In the genomic region with DNA sequence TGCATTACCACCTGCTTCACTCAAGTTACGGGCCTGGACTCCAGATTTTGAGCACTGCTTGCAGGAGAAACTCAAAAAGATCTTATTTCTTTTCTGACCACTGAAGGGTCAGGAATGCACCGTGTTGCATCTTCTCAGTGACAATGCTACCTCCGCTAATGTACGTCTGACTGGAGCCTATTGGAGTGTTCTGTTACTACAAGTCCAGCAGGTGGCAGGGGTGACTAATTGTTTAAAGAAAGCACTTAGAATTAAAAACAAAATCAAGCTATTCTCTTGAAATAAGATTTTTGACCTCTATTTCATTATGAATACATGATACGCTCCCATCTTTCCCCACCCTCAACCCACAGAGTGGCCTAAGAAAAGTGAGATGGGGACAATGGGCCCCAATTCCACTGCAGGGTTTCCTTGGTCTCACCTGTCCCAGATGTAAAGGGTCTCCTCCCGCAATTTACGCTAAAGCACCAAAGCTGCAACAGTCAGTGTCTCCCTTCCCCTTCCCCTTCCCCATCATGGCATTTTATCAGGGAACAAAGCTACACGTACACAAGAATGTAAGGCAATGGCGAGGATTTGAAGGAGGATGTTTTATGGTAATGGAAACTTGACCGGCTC, we compare ENCODE assay signal across 10 cellular contexts. TPM values are rescaled to one million over a fixed set of nuclear protein-coding genes. Genes with fewer than 3 reads are reported as not detected.
DNase-seq lines count a peak whose midpoint lies in the region; ATAC-seq and TF ChIP-seq lines count a peak whose summit lies in the region.
"Had no signal": no experiment of that assay in that cellular context is flagged by ENCODE, and none has a peak within 500 bp of the region (broad histone marks: within the 10 kb centered on the region; RNA-seq: fewer than 3 reads in every experiment).

No MANE protein-coding gene starts in this region.

- H2BK15ac ChIP-seq in IMR-90 (ENCODE audit: low read depth, low read length) (no peak overlapping the region), neuronal stem cell (ENCODE audit: low read length) (no peak overlapping the region)

- H3K36me3 Mint-ChIP-seq in endodermal cell (ENCODE audit: low read depth) = no peaks in the 10 kb centered on the region
- H3K36me3 Mint-ChIP-seq: naive B cell had no signal

- H3K23ac ChIP-seq in IMR-90 (ENCODE audit: low read depth, low read length) (no peak overlapping the region), neuronal stem cell (ENCODE audit: low read depth, low read length, poor library complexity) (no peak overlapping the region)

- H3K27ac ChIP-seq in IMR-90 (ENCODE audit: insufficient read depth, low read length) (no peak overlapping the region), OCI-LY1 (ENCODE audit: low read depth, low read length, poor library complexity, severe bottlenecking) (no peak overlapping the region), endodermal cell (ENCODE audit: low read depth, low read length) (no peak overlapping the region), neuronal stem cell (replicated peaks; ENCODE audit: low read length) (no peak overlapping the region)

- H3K9me3 ChIP-seq in IMR-90 (ENCODE audit: control insufficient read depth, insufficient read depth, low read length) (no peaks in the 10 kb centered on the region; the same call in 1 of the 2 replicates), OCI-LY1 (ENCODE audit: low read length) (no peaks in the 10 kb centered on the region), endodermal cell (ENCODE audit: control insufficient read depth, low read length) (peaks cover 8% of the 10 kb centered on the region), neuronal stem cell (replicated peaks in 1 of 2; ENCODE audit: control insufficient read depth in 2 of 2, insufficient read depth in 1 of 2, low read depth in 1 of 2, low read length in 2 of 2) (no peaks in the 10 kb centered on the region)

- H3K4me2 ChIP-seq in IMR-90 (ENCODE audit: low read depth, low read length) = no peak overlapping the region
- H3K4me2 ChIP-seq in OCI-LY1 (ENCODE audit: low read length) = no peak overlapping the region
- no peak overlapping the region for H3K4me2 ChIP-seq in neuronal stem cell (ENCODE audit: insufficient read depth, low read length, poor library complexity, severe bottlenecking)

- H3K9me1 ChIP-seq in IMR-90 (ENCODE audit: insufficient read depth, low read length) = no peaks in the 10 kb centered on the region

- intact Hi-C loops in IMR-90 (cut with micrococcal nuclease) = loop anchor here (2.0 to 10.0 kb wide), 4 partner anchors 489 to 1049 kb away; a partner anchor contains a TSS

- H3K9me2 ChIP-seq in OCI-LY1 (ENCODE audit: low read depth, low read length) = no peaks in the 10 kb centered on the region

- TF ChIP-seq RAD21 in IMR-90 (IDR thresholded peaks at IDR 0.05; ENCODE audit: low read length) = peak; percentile 65

- H3K56ac ChIP-seq in IMR-90 (ENCODE audit: extremely low read depth, insufficient read depth, low read length) = no peak overlapping the region

- H3K4ac ChIP-seq in IMR-90 (ENCODE audit: low read depth, low read length) = no peak overlapping the region
- H3K4ac ChIP-seq in neuronal stem cell (ENCODE audit: low read length) = no peak overlapping the region

- H3K27me3 ChIP-seq in IMR-90 (ENCODE audit: control insufficient read depth, insufficient read depth, low read length) = peaks cover 12% of the 10 kb centered on the region
- H3K27me3 ChIP-seq in OCI-LY1 (ENCODE audit: insufficient read depth, low read length) = no peaks in the 10 kb centered on the region
- H3K27me3 ChIP-seq in endodermal cell (ENCODE audit: control insufficient read depth, insufficient read depth, low read length, poor library complexity, severe bottlenecking) = no peaks in the 10 kb centered on the region
- H3K27me3 ChIP-seq in neuronal stem cell (ENCODE audit: control insufficient read depth in 3 of 3, insufficient read depth in 3 of 3, low read depth in 1 of 3, low read length in 3 of 3) = peaks cover 0 to 30% (median 0%) of the 10 kb centered on the region in 3 experiments

- no peaks in the 10 kb centered on the region for H4K20me1 ChIP-seq in IMR-90 (ENCODE audit: insufficient read depth, low read length)
- no peaks in the 10 kb centered on the region for H4K20me1 ChIP-seq in OCI-LY1 (ENCODE audit: insufficient read depth, low read length)

- 80% methylated on average over 2 of the region's 10 CpGs; no CpG with 5 or more reads in 1 of the 2 experiments for WGBS in IMR-90 (ENCODE audit: extremely low coverage in 2 of 2, insufficient read length in 1 of 2), 2 experiments
- WGBS in endodermal cell (ENCODE audit: insufficient coverage in 1 of 2, insufficient read length in 1 of 2), 2 experiments = 50 to 61% methylated on average over 6 to 10 of the region's 10 CpGs
- no CpG with 5 or more reads among the region's 10 CpGs for WGBS in neuronal stem cell (ENCODE audit: extremely low coverage in 2 of 2, insufficient read length in 2 of 2, insufficient replicate concordance in 1 of 2), 2 donors

- no peak overlapping the region for H3K18ac ChIP-seq in IMR-90 (ENCODE audit: low read depth, low read length)
- no peak overlapping the region for H3K18ac ChIP-seq in neuronal stem cell (ENCODE audit: low read length)

- H4K91ac ChIP-seq in IMR-90 (ENCODE audit: insufficient read depth, low read depth, low read length) = no peak overlapping the region
- H4K91ac ChIP-seq in neuronal stem cell (ENCODE audit: low read depth, low read length, poor library complexity) = no peak overlapping the region

- H3K4me1 Mint-ChIP-seq in endodermal cell = peaks cover 19% of the 10 kb centered on the region

- H3K9me3 Mint-ChIP-seq in endodermal cell = peaks cover 3% of the 10 kb centered on the region
- H3K9me3 Mint-ChIP-seq: naive B cell; T-helper 1 cell treated with Interleukin-12 subunit alpha and Interleukin-12 subunit beta and Interleukin-4 antibody, amounts not matched to agents 30 μg/mL and 1 μg/mL, for 36 hours had no signal

- H3K4me3 Mint-ChIP-seq in endodermal cell = no peak overlapping the region
- H3K4me3 Mint-ChIP-seq: T-helper 1 cell treated with Interleukin-12 subunit alpha and Interleukin-12 subunit beta and Interleukin-4 antibody, amounts not matched to agents 30 μg/mL and 1 μg/mL, for 36 hours had no signal

- H3K27me3 Mint-ChIP-seq in endodermal cell (ENCODE audit: insufficient read depth) = peaks cover 9% of the 10 kb centered on the region

- H2BK5ac ChIP-seq in IMR-90 (ENCODE audit: low read depth, low read length, poor library complexity, severe bottlenecking) = no peak overlapping the region
- no peak overlapping the region for H2BK5ac ChIP-seq in neuronal stem cell (ENCODE audit: low read length)

- BruUV-seq in IMR-90 (replicated peaks; lab: Mats Ljungman, UMichigan) = no TSS peak

- dilution Hi-C loops in IMR-90 (cut with HindIII; ENCODE audit: low sequenced_read_pairs, unreplicated experiment) = no loop called here

- no peak overlapping the region for H2AK5ac ChIP-seq in IMR-90 (ENCODE audit: low read depth, low read length)
- no peak overlapping the region for H2AK5ac ChIP-seq in neuronal stem cell (ENCODE audit: low read depth, low read length)

- no peak overlapping the region for H2AK9ac ChIP-seq in IMR-90 (replicated peaks; ENCODE audit: low read depth, low read length, poor library complexity)

- ATAC-seq in IMR-90 (ENCODE audit: low read depth) = peak; percentile 85

- TF ChIP-seq CTCF in IMR-90 (conservative IDR thresholded peaks at IDR 0.05; ENCODE audit: low read depth, low read length) (peak; percentile 64), OCI-LY1 (IDR thresholded peaks at IDR 0.05; ENCODE audit: low read length) (peak; percentile 54; the same call in 1 of the 2 replicates), endodermal cell (conservative IDR thresholded peaks at IDR 0.05) (peak; percentile 82)

- no peaks in the 10 kb centered on the region for H3K79me2 ChIP-seq in OCI-LY1 (ENCODE audit: insufficient read depth, low read length)

- no peak overlapping the region for H3K4me3 ChIP-seq in IMR-90 (ENCODE audit: insufficient read depth, low read depth, low read length)
- no peak overlapping the region for H3K4me3 ChIP-seq in OCI-LY1 (ENCODE audit: low read depth, low read length, poor library complexity, severe bottlenecking)
- H3K4me3 ChIP-seq in endodermal cell (ENCODE audit: low read length) = no peak overlapping the region
- no peak overlapping the region for H3K4me3 ChIP-seq in neuronal stem cell (ENCODE audit: low read length in 2 of 2)

- H2BK20ac ChIP-seq in IMR-90 (ENCODE audit: low read depth, low read length) = no peak overlapping the region

- H3K36me3 ChIP-seq in IMR-90 (ENCODE audit: control insufficient read depth, insufficient read depth, low read length) (no peaks in the 10 kb centered on the region), OCI-LY1 (ENCODE audit: insufficient read depth, low read length) (no peaks in the 10 kb centered on the region), endodermal cell (ENCODE audit: control insufficient read depth, insufficient read depth, low read length) (no peaks in the 10 kb centered on the region), neuronal stem cell (replicated peaks in 1 of 2; ENCODE audit: control insufficient read depth in 2 of 2, insufficient read depth in 2 of 2, low read length in 2 of 2) (no peaks in the 10 kb centered on the region)

- H2BK120ac ChIP-seq in IMR-90 (ENCODE audit: low read depth, low read length) (no peak overlapping the region), neuronal stem cell (ENCODE audit: low read depth, low read length) (no peak overlapping the region)

- POLR2A ChIA-PET in IMR-90 (lab: Charles Lee; ENCODE audit: unreplicated experiment) = no interaction called here

- TF ChIP-seq POLR2A in IMR-90 (IDR thresholded peaks at IDR 0.05; ENCODE audit: low read depth, low read length) = no peak

- H2AFZ ChIP-seq in IMR-90 (replicated peaks; ENCODE audit: low read length, poor library complexity) = peak overlapping the region; percentile 21
- no peak overlapping the region for H2AFZ ChIP-seq in OCI-LY1 (ENCODE audit: low read length)
- H2AFZ ChIP-seq in neuronal stem cell (ENCODE audit: low read length) = no peak overlapping the region

- H3K14ac ChIP-seq in IMR-90 (replicated peaks; ENCODE audit: low read depth, low read length) (no peak overlapping the region), neuronal stem cell (ENCODE audit: low read length) (no peak overlapping the region)

- H3K79me1 ChIP-seq in IMR-90 (ENCODE audit: low read depth in 1 of 2, low read length in 2 of 2) = no peaks in the 10 kb centered on the region
- H3K79me1 ChIP-seq in neuronal stem cell (ENCODE audit: low read depth, low read length) = no peaks in the 10 kb centered on the region

- no peak overlapping the region for H3K9ac ChIP-seq in IMR-90 (ENCODE audit: low read depth, low read length)
- H3K9ac ChIP-seq in OCI-LY1 (ENCODE audit: low read length) = no peak overlapping the region
- H3K9ac ChIP-seq in endodermal cell (ENCODE audit: extremely low read depth, low read length, poor library complexity, severe bottlenecking) = no peak overlapping the region
- no peak overlapping the region for H3K9ac ChIP-seq in neuronal stem cell (ENCODE audit: low read depth, low read length, poor library complexity)

- DNase-seq in ELF-1 (ENCODE audit: low read depth, low spot score) (peak; percentile 30), IMR-90 (peak; percentile 73), endodermal cell (peak; percentile 63), neuronal stem cell (ENCODE audit: low spot score) (peak; percentile 29), activated T-cell treated with anti-CD3 and anti-CD28 coated beads for 4 hours (no peak)
- DNase-seq in stimulated activated naive CD4-positive, alpha-beta T cell treated with Interleukin-2 at 50 U/mL for 16 hours (lab: John Stamatoyannopoulos, UW) = no peak
- DNase-seq in activated T-cell treated with anti-CD3 and anti-CD28 coated beads, Interleukin-2, amount 50 U/mL, for 1 hour = no peak
- DNase-seq: naive B cell had no signal

- no peaks in the 10 kb centered on the region for H3F3A ChIP-seq in OCI-LY1 (ENCODE audit: insufficient read depth, low read length)

- H4K5ac ChIP-seq in IMR-90 (ENCODE audit: low read depth, low read length) = no peak overlapping the region

- no peaks in the 10 kb centered on the region for H3K4me1 ChIP-seq in IMR-90 (ENCODE audit: control insufficient read depth, insufficient read depth, low read length)
- no peaks in the 10 kb centered on the region for H3K4me1 ChIP-seq in OCI-LY1 (ENCODE audit: insufficient read depth, low read length, severe bottlenecking)
- peaks cover 4% of the 10 kb centered on the region for H3K4me1 ChIP-seq in endodermal cell (ENCODE audit: control insufficient read depth, insufficient read depth, low read length)
- H3K4me1 ChIP-seq in neuronal stem cell (ENCODE audit: control insufficient read depth in 2 of 2, insufficient read depth in 1 of 2, low read depth in 1 of 2, low read length in 2 of 2) = peaks cover 0 to 5% of the 10 kb centered on the region in 2 donors

- H2BK12ac ChIP-seq in neuronal stem cell (ENCODE audit: low read length) = no peak overlapping the region

- in situ Hi-C loops in IMR-90 (cut with MboI; ENCODE audit: low sequenced_read_pairs) = loop anchor here (25.0 kb wide), 1 partner anchor 899 kb away; no protein-coding TSS in a partner anchor

- CTCF ChIA-PET in IMR-90 (lab: Yijun Ruan, JAX) = interaction anchor here (0.6 to 1.2 kb wide), 5 partner anchors 7 to 1044 kb away, joined by 3 to 8 read pairs (median 5); no protein-coding TSS in a partner anchor

- no peak overlapping the region for H3K27ac Mint-ChIP-seq in endodermal cell
- H3K27ac Mint-ChIP-seq: naive B cell; T-helper 1 cell treated with Interleukin-12 subunit alpha and Interleukin-12 subunit beta and Interleukin-4 antibody, amounts not matched to agents 30 μg/mL and 1 μg/mL, for 36 hours had no signal

- H4K8ac ChIP-seq in IMR-90 (ENCODE audit: low read depth in 2 of 2, low read length in 2 of 2) = no peak overlapping the region
- no peak overlapping the region for H4K8ac ChIP-seq in neuronal stem cell (ENCODE audit: low read depth, low read length)

RNA-seq across cellular contexts. Expression of a gene that starts 2.2 kb away (rescaled TPM):
- total RNA-seq in IMR-90 (2012; rRNA removed) (not detected in 2 replicates), endodermal cell (not detected)
- not detected in 2 replicates for polyA plus RNA-seq in IMR-90 (2012; rRNA removed)
- polyA plus RNA-seq in IMR-90 (2012; cell fraction: cytosol; rRNA removed) = not detected in 2 replicates
- not detected in 2 replicates for polyA plus RNA-seq in IMR-90 (2012; cell fraction: nucleus; rRNA removed; ENCODE audit: low replicate concordance)
- not detected for polyA plus RNA-seq in endodermal cell (2013, experiment 1 of 2)
- polyA plus RNA-seq in endodermal cell (2013, experiment 2 of 2) = not detected
- polyA plus RNA-seq in neuronal stem cell (2013, experiment 1 of 2) = 0.13 TPM
- 0.15 TPM for polyA plus RNA-seq in neuronal stem cell (2013, experiment 2 of 2)

RNA-seq across cellular contexts. Expression of a gene that starts 26.5 kb away (rescaled TPM):
- 12.4 and 13.3 TPM in 2 replicates for total RNA-seq in IMR-90 (2012; rRNA removed)
- polyA plus RNA-seq in IMR-90 (2012; rRNA removed) = 3.6 and 5.0 TPM in 2 replicates
- polyA plus RNA-seq in IMR-90 (2012; cell fraction: cytosol; rRNA removed) = 1.3 and 1.4 TPM in 2 replicates
- polyA plus RNA-seq in IMR-90 (2012; cell fraction: nucleus; rRNA removed; ENCODE audit: low replicate concordance) = 5.8 and 22.7 TPM in 2 replicates
- 10 to 100 TPM; 11.0 to 12.9 TPM for total RNA-seq in endodermal cell
- 10.8 TPM for polyA plus RNA-seq in endodermal cell (2013, experiment 1 of 2)
- polyA plus RNA-seq in endodermal cell (2013, experiment 2 of 2) = 9.4 TPM
- polyA plus RNA-seq in neuronal stem cell (2013, experiment 1 of 2) = 6.7 TPM
- 7.1 TPM for polyA plus RNA-seq in neuronal stem cell (2013, experiment 2 of 2)

Comparison
In these comparisons a context has a peak if more than half of its experiments do, and no peak if none do; other contexts are left out.
1. DNase-seq: peak in ELF-1 (single experiment), IMR-90 (single experiment), endodermal cell (single experiment) and neuronal stem cell (single experiment); none in activated T-cell treated with anti-CD3 and anti-CD28 coated beads for 4 hours (single experiment), stimulated activated naive CD4-positive, alpha-beta T cell treated with Interleukin-2 at 50 U/mL for 16 hours (single experiment) and activated T-cell treated with anti-CD3 and anti-CD28 coated beads, Interleukin-2, amount 50 U/mL, for 1 hour (single experiment).
2. Peak in every context shown above with its lines, with median percentiles within 50 percentile points of each other: CTCF ChIP-seq.